Comparison of ENCODE assay signal across 30 cellular contexts in the genomic region with DNA sequence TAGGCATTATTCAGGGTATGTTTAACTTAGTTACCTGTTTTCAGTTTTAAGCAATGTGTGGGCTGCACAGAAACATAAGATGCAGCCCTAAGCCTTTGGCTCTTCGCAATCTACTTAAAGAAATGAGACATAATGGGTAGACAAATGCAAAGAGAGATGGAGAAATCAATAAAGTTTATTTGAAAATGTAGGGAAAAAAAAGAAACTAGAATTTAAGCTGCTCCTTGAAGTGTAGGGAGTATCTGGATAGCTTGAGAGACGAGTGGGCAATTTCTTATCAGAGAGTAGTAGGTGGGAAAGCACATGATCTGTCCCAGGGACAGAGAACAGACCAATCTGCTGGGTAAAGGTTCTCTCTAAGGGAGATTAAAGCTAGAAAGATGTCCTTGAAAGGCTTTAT. TPM values are rescaled to one million over a fixed set of nuclear protein-coding genes. Genes with fewer than 3 reads are reported as not detected.
"Had no signal": no experiment of that assay in that cellular context is flagged by ENCODE, and none has a peak within 500 bp of the region (broad histone marks: within the 10 kb centered on the region; RNA-seq: fewer than 3 reads in every experiment).

No MANE protein-coding gene starts in this region.

- ATAC-seq: activated CD4-positive, alpha-beta T cell treated with anti-CD3 and anti-CD28 coated beads for 36 hours; activated CD4-positive, CD25-positive, alpha-beta regulatory T cell treated with anti-CD3 and anti-CD28 coated beads, Interleukin-2, amount 50 U/mL, for 24 hours; activated CD8-positive, alpha-beta memory T cell treated with anti-CD3 and anti-CD28 coated beads, Interleukin-2, amount 10 ng/mL, durations not matched to agents 7 days and 5 days; activated CD8-positive, alpha-beta T cell treated with anti-CD3 and anti-CD28 coated beads, Interleukin-2, amount 10 ng/mL, durations not matched to agents 7 days and 5 days; activated naive CD4-positive, alpha-beta T cell treated with anti-CD3 and anti-CD28 coated beads, Interleukin-2, amount 50 U/mL, for 72 hours; gastrocnemius medialis; T-helper 17 cell had no signal

- H3K27ac ChIP-seq: ascending aorta, breast epithelium, cardiac muscle cell, coronary artery, dorsolateral prefrontal cortex, esophagus muscularis mucosa, foreskin keratinocyte, gastrocnemius medialis, WERI-Rb-1 had no signal

- H3K4me1 ChIP-seq: ascending aorta, breast epithelium, gastrocnemius medialis had no signal

- H3K9me3 ChIP-seq: ascending aorta, breast epithelium, esophagus muscularis mucosa, gastrocnemius medialis had no signal

- H3K27me3 ChIP-seq: ascending aorta, breast epithelium, cardiac muscle cell, dorsolateral prefrontal cortex, esophagus muscularis mucosa, gastrocnemius medialis had no signal

- DNase-seq: activated B cell treated with CpG ODN at 0.5 μM for 24 hours; activated CD4-positive, alpha-beta memory T cell treated with anti-CD3 and anti-CD28 coated beads for 36 hours; activated CD4-positive, alpha-beta T cell treated with anti-CD3 and anti-CD28 coated beads for 36 hours; activated CD4-positive, alpha-beta T cell treated with anti-CD3 and anti-CD28 coated beads, Interleukin-2, amount 10 ng/mL, durations not matched to agents 24 days and 14 days; activated CD8-positive, alpha-beta memory T cell treated with anti-CD3 and anti-CD28 coated beads, Interleukin-2, amount 10 ng/mL, durations not matched to agents 7 days and 5 days; activated CD8-positive, alpha-beta memory T cell treated with anti-CD3 and anti-CD28 coated beads, Interleukin-2, amount 50 U/mL, for 4 hours; activated CD8-positive, alpha-beta T cell treated with anti-CD3 and anti-CD28 coated beads, Interleukin-2, amount 10 ng/mL, durations not matched to agents 7 days and 5 days; activated effector memory CD4-positive, alpha-beta T cell treated with anti-CD3 and anti-CD28 coated beads, Interleukin-2, amount 50 U/mL, for 16 hours; activated naive CD4-positive, alpha-beta T cell treated with anti-CD3 and anti-CD28 coated beads, Interleukin-2, amount 10 ng/mL, durations not matched to agents 7 days and 5 days; activated naive CD8-positive, alpha-beta T cell treated with anti-CD3 and anti-CD28 coated beads, Interleukin-2, amount 10 ng/mL, durations not matched to agents 7 days and 5 days; activated T-cell treated with anti-CD3 and anti-CD28 coated beads, Interleukin-2, amount 50 U/mL, for 1 hour; activated T-cell treated with anti-CD3 and anti-CD28 coated beads, Interleukin-2, amount 50 U/mL, for 48 hours; dorsolateral prefrontal cortex; effector memory CD4-positive, alpha-beta T cell; endodermal cell; erythroblast; gastrocnemius medialis; T-helper 1 cell; T-helper 17 cell; T1000; WERI-Rb-1 had no signal

- H3K36me3 ChIP-seq: breast epithelium, cardiac muscle cell, gastrocnemius medialis, WERI-Rb-1 had no signal

- H3K4me3 ChIP-seq: ascending aorta, breast epithelium, cardiac muscle cell, coronary artery, dorsolateral prefrontal cortex, esophagus muscularis mucosa, gastrocnemius medialis had no signal

RNA-seq across cellular contexts. Expression of gene WNT2B, which starts 8.9 kb away (rescaled TPM):
- total RNA-seq: activated CD4-positive, alpha-beta T cell treated with anti-CD3 and anti-CD28 coated beads, Interleukin-2, amount 10 ng/mL, durations not matched to agents 24 days and 14 days; activated CD8-positive, alpha-beta memory T cell treated with anti-CD3 and anti-CD28 coated beads for 36 hours; activated CD8-positive, alpha-beta T cell treated with anti-CD3 and anti-CD28 coated beads, Interleukin-2, amount 10 ng/mL, durations not matched to agents 7 days and 5 days had no signal
